ENCODE assay signal across 8 cellular contexts in the genomic region with DNA sequence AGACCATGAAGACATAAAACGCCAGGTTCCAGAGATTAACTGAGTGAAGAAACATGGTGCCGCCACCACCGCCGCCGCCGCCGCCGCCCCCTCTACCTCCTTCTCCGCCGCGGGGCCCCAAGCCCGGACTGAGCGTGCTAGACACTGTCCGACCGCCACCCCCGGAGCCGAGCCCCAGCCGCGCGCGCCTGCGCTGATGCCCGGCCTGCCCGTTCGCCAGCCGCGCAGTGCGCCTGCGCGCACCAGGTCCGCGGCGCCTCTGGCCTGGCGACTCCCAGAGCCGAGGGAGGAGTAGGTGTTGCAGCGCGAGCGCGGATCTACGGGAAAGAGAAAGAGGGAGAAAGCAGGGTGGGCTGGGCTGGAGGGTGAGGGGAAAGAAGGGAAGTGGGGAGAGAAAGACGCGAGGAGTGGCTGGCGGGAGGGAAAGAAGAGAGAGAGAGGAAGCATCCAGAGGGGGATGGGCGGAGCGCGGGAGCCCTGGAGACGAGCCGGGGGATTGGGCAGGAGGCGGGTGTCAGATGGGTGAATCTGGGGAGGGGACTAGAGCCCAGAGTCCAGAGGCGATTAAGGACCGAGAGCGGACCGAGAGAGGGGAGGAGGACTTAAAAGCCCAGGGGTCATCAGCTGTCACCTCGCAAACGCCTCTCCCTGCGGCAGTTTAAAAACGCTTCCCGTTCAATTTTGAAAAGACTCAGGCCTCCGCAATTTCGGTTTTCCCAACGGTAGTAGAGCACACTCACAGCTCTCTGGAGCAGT. TPM values are rescaled to one million over a fixed set of nuclear protein-coding genes. Genes with fewer than 3 reads are reported as not detected.
A peak's percentile ranks its signal among the peaks of the same experiment; 100 is the strongest.
DNase-seq lines count a peak whose midpoint lies in the region; ATAC-seq and TF ChIP-seq lines count a peak whose summit lies in the region.

A gene with protein sequence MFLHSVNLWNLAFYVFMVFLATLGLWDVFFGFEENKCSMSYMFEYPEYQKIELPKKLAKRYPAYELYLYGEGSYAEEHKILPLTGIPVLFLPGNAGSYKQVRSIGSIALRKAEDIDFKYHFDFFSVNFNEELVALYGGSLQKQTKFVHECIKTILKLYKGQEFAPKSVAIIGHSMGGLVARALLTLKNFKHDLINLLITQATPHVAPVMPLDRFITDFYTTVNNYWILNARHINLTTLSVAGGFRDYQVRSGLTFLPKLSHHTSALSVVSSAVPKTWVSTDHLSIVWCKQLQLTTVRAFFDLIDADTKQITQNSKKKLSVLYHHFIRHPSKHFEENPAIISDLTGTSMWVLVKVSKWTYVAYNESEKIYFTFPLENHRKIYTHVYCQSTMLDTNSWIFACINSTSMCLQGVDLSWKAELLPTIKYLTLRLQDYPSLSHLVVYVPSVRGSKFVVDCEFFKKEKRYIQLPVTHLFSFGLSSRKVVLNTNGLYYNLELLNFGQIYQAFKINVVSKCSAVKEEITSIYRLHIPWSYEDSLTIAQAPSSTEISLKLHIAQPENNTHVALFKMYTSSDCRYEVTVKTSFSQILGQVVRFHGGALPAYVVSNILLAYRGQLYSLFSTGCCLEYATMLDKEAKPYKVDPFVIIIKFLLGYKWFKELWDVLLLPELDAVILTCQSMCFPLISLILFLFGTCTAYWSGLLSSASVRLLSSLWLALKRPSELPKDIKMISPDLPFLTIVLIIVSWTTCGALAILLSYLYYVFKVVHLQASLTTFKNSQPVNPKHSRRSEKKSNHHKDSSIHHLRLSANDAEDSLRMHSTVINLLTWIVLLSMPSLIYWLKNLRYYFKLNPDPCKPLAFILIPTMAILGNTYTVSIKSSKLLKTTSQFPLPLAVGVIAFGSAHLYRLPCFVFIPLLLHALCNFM (minus strand): TSS at position 146 of the 756 bp plus-strand sequence. CDS start 91 bp downstream, at position 55.

- ATAC-seq in CD4-positive, alpha-beta T cell (ENCODE audit: poor library complexity), result peak; percentile 70
- ATAC-seq in GM19452 (IDR thresholded peaks at IDR 0.05; ENCODE audit: unreplicated experiment) (peak; percentile 89), HG03575 (IDR thresholded peaks at IDR 0.05; ENCODE audit: extremely low read depth, insufficient number of reproducible peaks, low FRiP score, unreplicated experiment) (peak; percentile 47), lower lobe of right lung (peak; percentile 99)

- H3K27ac ChIP-seq in CD4-positive, alpha-beta T cell (ENCODE audit: low read depth, low read length), result peak within 1 kb of the TSS; percentile 43
- peak within 1 kb of the TSS; percentile 81 for H3K27ac ChIP-seq in lower lobe of right lung

- H3K9me3 ChIP-seq in CD4-positive, alpha-beta T cell (ENCODE audit: control insufficient read depth, low read length), result no peaks in the 10 kb centered on the region
- H3K9me3 ChIP-seq in lower lobe of right lung, result no peaks in the 10 kb centered on the region

- H3K4me3 ChIP-seq in lower lobe of right lung, result peak within 1 kb of the TSS; percentile 79

- H3K36me3 Mint-ChIP-seq in CD4-positive, alpha-beta T cell (ENCODE audit: low read depth), result peaks cover 22% of the 10 kb centered on the region
- peaks cover 42% of the 10 kb centered on the region for H3K36me3 Mint-ChIP-seq in activated CD4-positive, alpha-beta memory T cell treated with anti-CD3 and anti-CD28 coated beads, Interleukin-2, amount 10 ng/mL, durations not matched to agents 7 days and 5 days (ENCODE audit: low read depth)

- POLR2A ChIA-PET in CD4-positive, alpha-beta T cell (lab: Charles Lee), result interaction anchor here (0.7 to 4.0 kb wide), 8 partner anchors 9 to 526 kb away, joined by 3 to 21 read pairs (median 5); partner anchors contain the start of genes COQ10B, GTF3C3 and SF3B1
- POLR2A ChIA-PET in activated CD4-positive, alpha-beta memory T cell treated with anti-CD3 and anti-CD28 coated beads, Interleukin-2, amount 10 ng/mL, durations not matched to agents 7 days and 5 days (lab: Charles Lee), result interaction anchor here (0.7 to 6.0 kb wide), 34 partner anchors 8 to 778 kb away, joined by 3 to 136 read pairs (median 6); partner anchors contain the start of genes ANKRD44, COQ10B, GTF3C3 and MARS2

- no peak for TF ChIP-seq CTCF in CD4-positive, alpha-beta T cell (IDR thresholded peaks at IDR 0.05)
- no peak for TF ChIP-seq CTCF in lower lobe of right lung (IDR thresholded peaks at IDR 0.05)

- intact Hi-C loops in CD4-positive, alpha-beta T cell (cut with DNase I, micrococcal nuclease), result loop anchor here (5.0 kb wide), 2 partner anchors 129 to 511 kb away; partner anchors contain the start of genes GTF3C3 (in 1 of the 2) and SF3B1 (in 1 of the 2)
- intact Hi-C loops in lower lobe of right lung (cut with DNase I), result no loop called here

- no peaks in the 10 kb centered on the region for H3K9me3 Mint-ChIP-seq in CD4-positive, alpha-beta T cell
- H3K9me3 Mint-ChIP-seq in activated CD4-positive, alpha-beta memory T cell treated with anti-CD3 and anti-CD28 coated beads, Interleukin-2, amount 10 ng/mL, durations not matched to agents 7 days and 5 days, result peaks cover 5% of the 10 kb centered on the region

- CTCF ChIA-PET in CD4-positive, alpha-beta T cell (lab: Charles Lee), result no interaction called here
- CTCF ChIA-PET in activated CD4-positive, alpha-beta memory T cell treated with anti-CD3 and anti-CD28 coated beads, Interleukin-2, amount 10 ng/mL, durations not matched to agents 7 days and 5 days (lab: Charles Lee), result interaction anchor here (0.6 to 3.0 kb wide), 5 partner anchors 9 to 382 kb away, joined by 3 to 18 read pairs (median 3); no protein-coding TSS in a partner anchor

- H3K36me3 ChIP-seq in lower lobe of right lung, result no peaks in the 10 kb centered on the region

- H3K27me3 ChIP-seq in CD4-positive, alpha-beta T cell (ENCODE audit: control insufficient read depth, insufficient read depth, low read length), result no peaks in the 10 kb centered on the region
- no peaks in the 10 kb centered on the region for H3K27me3 ChIP-seq in lower lobe of right lung (ENCODE audit: low read depth)

- DNase-seq in CD4-positive, alpha-beta T cell, result peak; percentile 60 to 82 (median 73)
- DNase-seq in NCI-H82 (lab: John Stamatoyannopoulos, UW), result peak; percentile 98
- peak; percentile 89 for DNase-seq in activated CD4-positive, alpha-beta memory T cell treated with anti-CD3 and anti-CD28 coated beads, Interleukin-2, amount 10 ng/mL, durations not matched to agents 7 days and 5 days
- DNase-seq in ecto neural progenitor cell (ENCODE audit: low spot score), result peak; percentile 97
- DNase-seq in lower lobe of right lung, result peak; percentile 91
- DNase-seq in stimulated activated CD4-positive, alpha-beta T cell treated with anti-CD3 and anti-CD28 coated beads, TNF-alpha, amount 100 ng/mL, for 24 hours (ENCODE audit: low read depth in 3 of 3), result peak; percentile 66 to 85 (median 75)

- no peaks in the 10 kb centered on the region for H3K27me3 Mint-ChIP-seq in CD4-positive, alpha-beta T cell
- no peaks in the 10 kb centered on the region for H3K27me3 Mint-ChIP-seq in activated CD4-positive, alpha-beta memory T cell treated with anti-CD3 and anti-CD28 coated beads, Interleukin-2, amount 10 ng/mL, durations not matched to agents 7 days and 5 days

- H3K4me1 Mint-ChIP-seq in CD4-positive, alpha-beta T cell (ENCODE audit: low read depth), result peaks cover 43% of the 10 kb centered on the region
- peaks cover 37% of the 10 kb centered on the region for H3K4me1 Mint-ChIP-seq in activated CD4-positive, alpha-beta memory T cell treated with anti-CD3 and anti-CD28 coated beads, Interleukin-2, amount 10 ng/mL, durations not matched to agents 7 days and 5 days

- peak within 1 kb of the TSS; percentile 98 for H3K4me3 Mint-ChIP-seq in CD4-positive, alpha-beta T cell
- H3K4me3 Mint-ChIP-seq in activated CD4-positive, alpha-beta memory T cell treated with anti-CD3 and anti-CD28 coated beads, Interleukin-2, amount 10 ng/mL, durations not matched to agents 7 days and 5 days, result peak within 1 kb of the TSS; percentile 93

- peaks cover 7% of the 10 kb centered on the region for H3K4me1 ChIP-seq in lower lobe of right lung

- H3K27ac Mint-ChIP-seq in CD4-positive, alpha-beta T cell, result peak within 1 kb of the TSS; percentile 86
- peak within 1 kb of the TSS; percentile 99 for H3K27ac Mint-ChIP-seq in activated CD4-positive, alpha-beta memory T cell treated with anti-CD3 and anti-CD28 coated beads, Interleukin-2, amount 10 ng/mL, durations not matched to agents 7 days and 5 days

RNA-seq across cellular contexts. Expression of the gene that starts here (rescaled TPM):
- total RNA-seq in CD4-positive, alpha-beta T cell, result 10 to 100 TPM; 10.3 to 11.3 TPM
- 10 to 100 TPM; 53.6 to 63.6 TPM for total RNA-seq in activated CD4-positive, alpha-beta memory T cell treated with anti-CD3 and anti-CD28 coated beads, Interleukin-2, amount 10 ng/mL, durations not matched to agents 7 days and 5 days
- total RNA-seq in lower lobe of right lung, result 12.0 TPM

Comparison
In these comparisons a context has a peak if more than half of its experiments do, and no peak if none do; other contexts are left out.
1. Peak in every context shown above with its lines: DNase-seq, ATAC-seq, H3K4me3 ChIP-seq and H3K27ac ChIP-seq.
2. ATAC-seq: peak in every context shown above with its lines; median percentile 99 in lower lobe of right lung; 89 in GM19452; 70 in CD4-positive, alpha-beta T cell; 47 in HG03575.